14 cellular contexts compared by ENCODE assay signal in genomic region chr15:88615303-88616107, GRCh38. TPM values are rescaled to one million over a fixed set of nuclear protein-coding genes. Genes with fewer than 3 reads are reported as not detected.
A peak's percentile ranks its signal among the peaks of the same experiment; 100 is the strongest.
DNase-seq lines count a peak whose midpoint lies in the region; ATAC-seq and TF ChIP-seq lines count a peak whose summit lies in the region.
"Had no signal": no experiment of that assay in that cellular context is flagged by ENCODE, and none has a peak within 500 bp of the region (broad histone marks: within the 10 kb centered on the region; RNA-seq: fewer than 3 reads in every experiment).

No MANE protein-coding gene starts in this region.

- no peaks in the 10 kb centered on the region for H3K36me3 ChIP-seq in Karpas-422 (ENCODE audit: insufficient read depth, low read length)
- H3K36me3 ChIP-seq in mesendoderm (ENCODE audit: control insufficient read depth, insufficient read depth, low read length): no peaks in the 10 kb centered on the region
- H3K36me3 ChIP-seq: neutrophil, thyroid gland had no signal

- H3K27ac ChIP-seq in Karpas-422 (ENCODE audit: low read length) (no peak overlapping the region), mesendoderm (ENCODE audit: low read depth, low read length) (no peak overlapping the region)
- H3K27ac ChIP-seq: neutrophil, thyroid gland had no signal

- in situ Hi-C loops in GM13977 (cut with MboI; ENCODE audit: low pct_unique_long_range_greater_than_20kb, low sequenced_read_pairs, unreplicated experiment): no loop called here

- peak overlapping the region; percentile 48; the same call in 1 of the 2 replicates for H2AFZ ChIP-seq in Karpas-422 (ENCODE audit: low read length)

- H3K9me3 Mint-ChIP-seq in activated naive CD4-positive, alpha-beta T cell treated with anti-CD3 and anti-CD28 coated beads for 36 hours: no peaks in the 10 kb centered on the region
- H3K9me3 Mint-ChIP-seq: CD4-positive, CD25-positive, alpha-beta regulatory T cell had no signal

- peak overlapping the region; percentile 1 for H3K4me2 ChIP-seq in Karpas-422 (ENCODE audit: low read depth, low read length, poor library complexity, severe bottlenecking)
- H3K4me2 ChIP-seq in mesendoderm (ENCODE audit: low read length): no peak overlapping the region

- no peaks in the 10 kb centered on the region for H3K79me1 ChIP-seq in mesendoderm (ENCODE audit: low read length)

- TF ChIP-seq CTCF in GM13977 (IDR thresholded peaks at IDR 0.05; ENCODE audit: extremely low read depth, insufficient read depth, missing control alignments): no peak

- H3K56ac ChIP-seq in mesendoderm (ENCODE audit: low read length): peak overlapping the region; percentile 38

- H3K4me1 Mint-ChIP-seq in activated naive CD4-positive, alpha-beta T cell treated with anti-CD3 and anti-CD28 coated beads for 36 hours (ENCODE audit: low read depth): peaks cover 2% of the 10 kb centered on the region

- no peak overlapping the region for H2BK15ac ChIP-seq in mesendoderm (replicated peaks; ENCODE audit: low read depth)

- H3K27ac Mint-ChIP-seq in activated naive CD4-positive, alpha-beta T cell treated with anti-CD3 and anti-CD28 coated beads for 36 hours: no peak overlapping the region
- H3K27ac Mint-ChIP-seq: activated naive CD8-positive, alpha-beta T cell had no signal

- peaks cover 20% of the 10 kb centered on the region for H3K27me3 Mint-ChIP-seq in activated naive CD4-positive, alpha-beta T cell treated with anti-CD3 and anti-CD28 coated beads for 36 hours (ENCODE audit: low read depth)

- H3K9me3 ChIP-seq in Karpas-422 (ENCODE audit: low read length): no peaks in the 10 kb centered on the region
- H3K9me3 ChIP-seq: neutrophil, thyroid gland had no signal

- no peaks in the 10 kb centered on the region for H3K79me2 ChIP-seq in Karpas-422 (ENCODE audit: low read length)
- H3K79me2 ChIP-seq in mesendoderm (ENCODE audit: control insufficient read depth, insufficient read depth, low read length): no peaks in the 10 kb centered on the region

- no peak overlapping the region for H4K5ac ChIP-seq in mesendoderm (ENCODE audit: low read length)

- peak overlapping the region; percentile 15 for H2BK120ac ChIP-seq in mesendoderm (ENCODE audit: low read depth, low read length)

- peak overlapping the region; percentile 56 for H2AK5ac ChIP-seq in mesendoderm (ENCODE audit: low read length)

- H3K27me3 ChIP-seq in Karpas-422 (ENCODE audit: low read length) (no peaks in the 10 kb centered on the region), mesendoderm (ENCODE audit: insufficient read depth, low read length, poor library complexity) (no peaks in the 10 kb centered on the region)
- H3K27me3 ChIP-seq: thyroid gland had no signal

- ATAC-seq in GM21723 (IDR thresholded peaks at IDR 0.05; ENCODE audit: unreplicated experiment): peak; percentile 62
- ATAC-seq in HG03354 (IDR thresholded peaks at IDR 0.05; ENCODE audit: poor library complexity, severe bottlenecking, unreplicated experiment): no peak

- peak overlapping the region; percentile 44 for H3K18ac ChIP-seq in mesendoderm (ENCODE audit: low read length)

- no peak overlapping the region for H2BK5ac ChIP-seq in mesendoderm (ENCODE audit: low read length)

- H3K9ac ChIP-seq in Karpas-422 (ENCODE audit: low read length) (no peak overlapping the region; the same call in 1 of the 2 replicates), mesendoderm (ENCODE audit: low read length) (peak overlapping the region; percentile 47)

- no peak overlapping the region for H3K4me3 Mint-ChIP-seq in activated naive CD4-positive, alpha-beta T cell treated with anti-CD3 and anti-CD28 coated beads for 36 hours
- H3K4me3 Mint-ChIP-seq: activated naive CD8-positive, alpha-beta T cell; CD4-positive, CD25-positive, alpha-beta regulatory T cell had no signal

- CTCF ChIA-PET in activated naive CD4-positive, alpha-beta T cell treated with anti-CD3 and anti-CD28 coated beads for 36 hours (lab: Charles Lee): interaction anchor here (0.9 kb wide), 1 partner anchor 10 kb away, joined by 3 read pairs; no protein-coding TSS in a partner anchor

- peaks cover 9% of the 10 kb centered on the region for H3K4me1 ChIP-seq in Karpas-422 (ENCODE audit: low read length)
- peaks cover 21% of the 10 kb centered on the region for H3K4me1 ChIP-seq in mesendoderm (ENCODE audit: control insufficient read depth, low read depth, low read length)
- H3K4me1 ChIP-seq: thyroid gland had no signal

- H3K4ac ChIP-seq in mesendoderm (ENCODE audit: low read depth, low read length): peak overlapping the region; percentile 62

- H4K8ac ChIP-seq in mesendoderm (ENCODE audit: low read depth, low read length): no peak overlapping the region

- H4K20me1 ChIP-seq in Karpas-422 (ENCODE audit: insufficient read depth, low read depth, low read length): no peaks in the 10 kb centered on the region

- no peak overlapping the region for H3K23ac ChIP-seq in mesendoderm (ENCODE audit: low read length)

- no peak overlapping the region for H3K4me3 ChIP-seq in Karpas-422 (ENCODE audit: low read length)
- no peak overlapping the region for H3K4me3 ChIP-seq in mesendoderm (ENCODE audit: low read length)
- H3K4me3 ChIP-seq: thyroid gland had no signal

- H3K36me3 Mint-ChIP-seq in activated naive CD4-positive, alpha-beta T cell treated with anti-CD3 and anti-CD28 coated beads for 36 hours (ENCODE audit: low read depth): no peaks in the 10 kb centered on the region
- H3K36me3 Mint-ChIP-seq: activated naive CD8-positive, alpha-beta T cell; CD4-positive, CD25-positive, alpha-beta regulatory T cell had no signal

- WGBS in mesendoderm (ENCODE audit: extremely low coverage, insufficient coverage, low lambda C conversion rate): no CpG with 5 or more reads among the region's 11 CpGs

- no peaks in the 10 kb centered on the region for H3K9me2 ChIP-seq in Karpas-422 (replicated peaks; ENCODE audit: insufficient read depth, low read length)

- DNase-seq in GM13977 (ENCODE audit: low spot score): peak; percentile 73
- DNase-seq in Karpas-422: no peak
- no peak for DNase-seq in mesendoderm
- DNase-seq in NCI-H1105 (lab: John Stamatoyannopoulos, UW): no peak
- no peak for DNase-seq in UCSD-AML1 (lab: John Stamatoyannopoulos, UW; ENCODE audit: unreplicated experiment)
- no peak for DNase-seq in activated naive CD4-positive, alpha-beta T cell treated with anti-CD3 and anti-CD28 coated beads for 36 hours
- DNase-seq: CD4-positive, CD25-positive, alpha-beta regulatory T cell; NCI-H1105 treated with DMSO at 0.1 percent for 48 hours; stimulated activated CD4-positive, alpha-beta T cell treated with anti-CD3 and anti-CD28 coated beads, Interleukin-4, amount 100 ng/mL, for 1 hour; thyroid gland had no signal

- intact Hi-C loops in activated naive CD4-positive, alpha-beta T cell treated with anti-CD3 and anti-CD28 coated beads for 36 hours (cut with micrococcal nuclease): no loop called here

RNA-seq across cellular contexts. Expression of gene AEN, which starts 5.6 kb away (rescaled TPM):
- total RNA-seq in Karpas-422 (2014; rRNA removed; shearing (Covaris generic); ENCODE audit: low replicate concordance): 18.1 and 36.3 TPM in 2 replicates
- polyA plus RNA-seq in mesendoderm (2013, experiment 1 of 2): 53.8 TPM
- 56.0 TPM for polyA plus RNA-seq in mesendoderm (2013, experiment 2 of 2)
- 10 to 100 TPM; 85.2 to 87.2 TPM for total RNA-seq in activated naive CD4-positive, alpha-beta T cell treated with anti-CD3 and anti-CD28 coated beads for 36 hours

RNA-seq across cellular contexts. Expression of gene ISG20, which starts 23.3 kb away (rescaled TPM):
- 112 and 259 TPM in 2 replicates for total RNA-seq in Karpas-422 (2014; rRNA removed; shearing (Covaris generic); ENCODE audit: low replicate concordance)
- 2.1 TPM for polyA plus RNA-seq in mesendoderm (2013, experiment 1 of 2)
- polyA plus RNA-seq in mesendoderm (2013, experiment 2 of 2): 2.6 TPM
- 10 to 100 TPM; 51.2 to 56.5 TPM for total RNA-seq in activated naive CD4-positive, alpha-beta T cell treated with anti-CD3 and anti-CD28 coated beads for 36 hours
